In the genomic region with DNA sequence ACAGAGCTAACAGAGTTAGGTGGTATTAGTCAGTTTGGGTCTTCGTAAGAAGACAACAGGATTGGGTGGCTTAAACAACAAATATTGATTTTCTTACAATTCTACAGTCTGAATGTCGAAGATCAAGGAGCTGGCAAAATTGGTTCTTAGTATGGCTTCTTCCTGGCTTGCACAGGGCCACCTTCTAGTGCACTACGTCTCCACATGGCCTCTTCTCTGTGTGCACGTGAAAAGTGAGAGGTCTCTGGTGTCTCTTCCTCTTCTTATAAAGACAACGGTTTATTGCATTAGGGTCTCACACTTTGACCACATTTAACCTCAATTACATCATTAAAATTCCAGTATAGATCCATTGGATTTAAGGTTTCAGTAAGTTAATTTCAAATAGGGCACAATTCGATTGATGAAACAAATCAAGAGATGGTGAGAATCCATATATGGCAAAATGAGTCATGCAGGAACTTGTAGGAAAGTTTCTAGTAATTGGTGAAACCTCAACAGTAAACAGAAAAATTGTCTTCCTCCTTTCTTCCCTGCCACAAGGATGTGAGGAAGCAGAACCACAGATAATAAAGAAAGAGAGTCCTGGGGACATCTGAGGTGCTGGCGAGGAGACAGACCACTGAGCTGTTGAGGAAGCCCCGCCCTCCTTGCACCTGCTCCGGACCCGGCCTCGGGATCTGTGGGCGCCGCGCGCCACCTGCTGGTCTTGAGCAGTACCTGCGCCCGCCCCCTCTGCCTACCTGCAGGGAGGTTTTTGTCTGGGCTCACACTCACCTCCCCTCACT, we compare ENCODE assay signal across 8 cellular contexts.
DNase-seq lines count a peak whose midpoint lies in the region; ATAC-seq and TF ChIP-seq lines count a peak whose summit lies in the region.

No MANE protein-coding gene starts in this region.

- H3K9me3 Mint-ChIP-seq in activated T-cell treated with anti-CD3 and anti-CD28 coated beads, Interleukin-2, amount 50 U/mL, for 24 hours = no peaks in the 10 kb centered on the region

- peaks cover 35% of the 10 kb centered on the region for H3K27me3 Mint-ChIP-seq in activated T-cell treated with anti-CD3 and anti-CD28 coated beads, Interleukin-2, amount 50 U/mL, for 24 hours

- H3K27me3 ChIP-seq in OCI-LY1 (ENCODE audit: insufficient read depth, low read length) = no peaks in the 10 kb centered on the region

- peak; percentile 88 for DNase-seq in activated T-cell treated with anti-CD3 and anti-CD28 coated beads, Interleukin-2, amount 50 U/mL, for 24 hours
- peak; percentile 52 for DNase-seq in iPS-NIHi11 (ENCODE audit: low spot score)
- peak; percentile 45 for DNase-seq in stimulated activated CD8-positive, alpha-beta memory T cell treated with anti-CD3 and anti-CD28 coated beads, Interleukin-15, amount 100 ng/mL, for 24 hours (ENCODE audit: low read depth)

- H3K36me3 ChIP-seq in OCI-LY1 (ENCODE audit: insufficient read depth, low read length) = no peaks in the 10 kb centered on the region

- H3K9me3 ChIP-seq in OCI-LY1 (ENCODE audit: low read length) = no peaks in the 10 kb centered on the region

- no peak overlapping the region for H2AFZ ChIP-seq in OCI-LY1 (ENCODE audit: low read length)

- no peak overlapping the region; the same call in 1 of the 2 replicates for H3K9ac ChIP-seq in OCI-LY1 (ENCODE audit: low read length)

- no peaks in the 10 kb centered on the region for H4K20me1 ChIP-seq in OCI-LY1 (ENCODE audit: insufficient read depth, low read length)

- H3K4me1 ChIP-seq in OCI-LY1 (ENCODE audit: insufficient read depth, low read length, severe bottlenecking) = peaks cover 15% of the 10 kb centered on the region

- H3K4me3 ChIP-seq in OCI-LY1 (ENCODE audit: low read depth, low read length, poor library complexity, severe bottlenecking) = peak overlapping the region; percentile 40

- peak overlapping the region; percentile 53 for H3K27ac Mint-ChIP-seq in activated T-cell treated with anti-CD3 and anti-CD28 coated beads, Interleukin-2, amount 50 U/mL, for 24 hours

- no peak overlapping the region for H3K27ac ChIP-seq in OCI-LY1 (ENCODE audit: low read depth, low read length, poor library complexity, severe bottlenecking)

- TF ChIP-seq CTCF in GM12873 (IDR thresholded peaks at IDR 0.05; ENCODE audit: insufficient read depth, low read depth, low read length, missing control alignments) (peak; percentile 76), OCI-LY1 (IDR thresholded peaks at IDR 0.05; ENCODE audit: low read length) (peak; percentile 96)

- H3K36me3 Mint-ChIP-seq in activated T-cell treated with anti-CD3 and anti-CD28 coated beads, Interleukin-2, amount 50 U/mL, for 24 hours (ENCODE audit: low read depth) = no peaks in the 10 kb centered on the region

- ATAC-seq in HG03354 (IDR thresholded peaks at IDR 0.05; ENCODE audit: poor library complexity, severe bottlenecking, unreplicated experiment) (peak; percentile 59), GM19035 (IDR thresholded peaks at IDR 0.05; ENCODE audit: unreplicated experiment) (no peak), HG02938 (IDR thresholded peaks at IDR 0.05; ENCODE audit: unreplicated experiment) (no peak)

- H3F3A ChIP-seq in OCI-LY1 (ENCODE audit: insufficient read depth, low read length) = no peaks in the 10 kb centered on the region

- peak overlapping the region; percentile 46; the same call in 1 of the 2 replicates for H3K4me2 ChIP-seq in OCI-LY1 (ENCODE audit: low read length)

- H3K4me3 Mint-ChIP-seq in activated T-cell treated with anti-CD3 and anti-CD28 coated beads, Interleukin-2, amount 50 U/mL, for 24 hours = peak overlapping the region; percentile 53

- H3K4me1 Mint-ChIP-seq in activated T-cell treated with anti-CD3 and anti-CD28 coated beads, Interleukin-2, amount 50 U/mL, for 24 hours (ENCODE audit: low read depth) = peaks cover 23% of the 10 kb centered on the region

- H3K9me2 ChIP-seq in OCI-LY1 (ENCODE audit: low read depth, low read length) = no peaks in the 10 kb centered on the region

- no peaks in the 10 kb centered on the region for H3K79me2 ChIP-seq in OCI-LY1 (ENCODE audit: insufficient read depth, low read length)
